ENCODE assay signal across 13 cellular contexts in the genomic region with DNA sequence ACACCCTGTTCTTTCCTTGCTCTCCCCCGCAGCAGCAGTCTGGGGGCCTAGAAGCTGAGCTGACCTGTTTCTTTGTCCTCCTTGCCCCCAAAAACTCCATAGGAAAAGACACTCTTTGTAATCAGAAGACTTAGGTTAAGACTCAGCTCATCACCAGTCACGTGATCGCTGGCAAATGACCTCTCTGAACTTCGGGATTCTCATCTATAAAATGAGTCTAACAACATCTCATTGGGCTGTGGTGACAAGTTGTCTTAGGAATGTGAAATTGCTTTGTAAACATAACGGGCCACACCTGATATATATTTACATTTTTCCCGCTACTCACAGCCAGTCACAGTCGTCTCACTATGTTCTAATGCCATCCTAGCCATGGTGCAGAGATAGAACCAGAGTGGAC.
A peak's percentile ranks its signal among the peaks of the same experiment; 100 is the strongest.
DNase-seq lines count a peak whose midpoint lies in the region; ATAC-seq and TF ChIP-seq lines count a peak whose summit lies in the region.
"Had no signal": no experiment of that assay in that cellular context is flagged by ENCODE, and none has a peak within 500 bp of the region (broad histone marks: within the 10 kb centered on the region; RNA-seq: fewer than 3 reads in every experiment).

No MANE protein-coding gene starts in this region.

- no peaks in the 10 kb centered on the region for H3K9me3 Mint-ChIP-seq in CD8-positive, alpha-beta T cell

- H3K9me2 ChIP-seq in HCT116 (ENCODE audit: insufficient read depth): no peaks in the 10 kb centered on the region

- peaks cover 25 to 45% of the 10 kb centered on the region in 2 experiments for H3K4me1 ChIP-seq in HCT116 (ENCODE audit: control insufficient read depth in 1 of 2, insufficient read depth in 2 of 2, low read length in 2 of 2)
- H3K4me1 ChIP-seq in CD8-positive, alpha-beta T cell (ENCODE audit: insufficient read depth, low read length): no peaks in the 10 kb centered on the region
- H3K4me1 ChIP-seq: gastrocnemius medialis, HAP-1, transverse colon had no signal

- TF ChIP-seq POLR2A in HCT116 (IDR thresholded peaks at IDR 0.05; ENCODE audit: borderline replicate concordance, extremely low read depth, insufficient read depth, insufficient read length): no peak

- H3K36me3 ChIP-seq in HCT116 (ENCODE audit: control insufficient read depth in 1 of 2, insufficient read depth in 2 of 2, low read length in 2 of 2): no peaks in the 10 kb centered on the region
- no peaks in the 10 kb centered on the region for H3K36me3 ChIP-seq in CD8-positive, alpha-beta T cell (ENCODE audit: insufficient read depth, low read length)
- H3K36me3 ChIP-seq: gastrocnemius medialis, HAP-1, transverse colon had no signal

- peaks cover 3% of the 10 kb centered on the region for H3K27me3 Mint-ChIP-seq in CD8-positive, alpha-beta T cell (ENCODE audit: low read depth)

- H3K36me3 Mint-ChIP-seq in CD8-positive, alpha-beta T cell: no peaks in the 10 kb centered on the region

- no peaks in the 10 kb centered on the region for H3K79me2 ChIP-seq in HCT116 (ENCODE audit: insufficient read depth, low read length)

- DNase-seq in AG08396 (ENCODE audit: low spot score) (peak; percentile 27), HCT116 (ENCODE audit: low read depth, low spot score) (no peak), RWPE1 (ENCODE audit: low spot score) (peak; percentile 79), fibroblast of villous mesenchyme (ENCODE audit: low read depth) (peak; percentile 38), NCI-H2227 (lab: John Stamatoyannopoulos, UW; ENCODE audit: unreplicated experiment) (no peak), ecto neural progenitor cell (ENCODE audit: low spot score) (no peak)
- no peak for DNase-seq in CD8-positive, alpha-beta T cell
- DNase-seq: activated naive CD4-positive, alpha-beta T cell; gastrocnemius medialis; NCI-H345; transverse colon had no signal

- no peak for TF ChIP-seq RAD21 in HCT116 (IDR thresholded peaks at IDR 0.05; ENCODE audit: low read depth)

- H3K9me3 ChIP-seq in HCT116 (ENCODE audit: control insufficient read depth in 1 of 2, insufficient read depth in 1 of 2, low read depth in 1 of 2, low read length in 2 of 2): no peaks in the 10 kb centered on the region
- H3K9me3 ChIP-seq in CD8-positive, alpha-beta T cell (ENCODE audit: low read length): no peaks in the 10 kb centered on the region
- H3K9me3 ChIP-seq: gastrocnemius medialis, HAP-1, transverse colon had no signal

- H3K9ac ChIP-seq in HCT116 (ENCODE audit: low read length): peak overlapping the region; percentile 33; the same call in 1 of the 2 replicates

- no peaks in the 10 kb centered on the region for H4K20me1 ChIP-seq in HCT116 (ENCODE audit: insufficient read depth)

- POLR2A ChIA-PET in HCT116 (lab: Charles Lee) (no interaction called here), RWPE1 (lab: Yijun Ruan, JAX; ENCODE audit: low non-redundant PET) (no interaction called here)
- POLR2A ChIA-PET in CD8-positive, alpha-beta T cell (lab: Charles Lee): no interaction called here

- H3K4me2 ChIP-seq in HCT116 (ENCODE audit: low read length): peak overlapping the region; percentile 70

- no TSS peak for BruUV-seq in HCT116 (replicated peaks; lab: Mats Ljungman, UMichigan)

- H2AFZ ChIP-seq in HCT116 (ENCODE audit: low read depth, low read length, poor library complexity, severe bottlenecking): peak overlapping the region; percentile 20

- no peak overlapping the region for H3K4me3 Mint-ChIP-seq in CD8-positive, alpha-beta T cell

- intact Hi-C loops in HCT116 (cut with micrococcal nuclease): loop anchor here (2.0 to 10.0 kb wide), 2 partner anchors 70 to 194 kb away; no protein-coding TSS in a partner anchor
- intact Hi-C loops in CD8-positive, alpha-beta T cell (cut with DNase I, micrococcal nuclease): no loop called here

- TF ChIP-seq CTCF in HCT116 (IDR thresholded peaks at IDR 0.05 in 2 of 3, conservative IDR thresholded peaks at IDR 0.05 in 1 of 3; ENCODE audit: borderline replicate concordance in 1 of 3, insufficient read depth in 1 of 3, low read depth in 2 of 3, low read length in 2 of 3): no peak
- no peak for TF ChIP-seq CTCF in RWPE1 (conservative IDR thresholded peaks at IDR 0.05; ENCODE audit: low read depth)
- TF ChIP-seq CTCF in fibroblast of villous mesenchyme (IDR thresholded peaks at IDR 0.05; ENCODE audit: insufficient read depth, low read depth, low read length): no peak
- TF ChIP-seq CTCF in CD8-positive, alpha-beta T cell (IDR thresholded peaks at IDR 0.05): no peak

- H3K4me3 ChIP-seq in HCT116 (replicated peaks in 1 of 2; ENCODE audit: low read depth in 1 of 2, low read length in 2 of 2) (peak overlapping the region in 1 of 2 experiments; percentile 27; a peak in 1 of 4 replicates), fibroblast of villous mesenchyme (ENCODE audit: low read depth, low read length) (no peak overlapping the region)
- H3K4me3 ChIP-seq in CD8-positive, alpha-beta T cell (ENCODE audit: low read depth, low read length): no peak overlapping the region
- H3K4me3 ChIP-seq: gastrocnemius medialis, HAP-1, transverse colon had no signal

- H3K27me3 ChIP-seq in HCT116 (ENCODE audit: insufficient read depth, low read length): no peaks in the 10 kb centered on the region
- H3K27me3 ChIP-seq in CD8-positive, alpha-beta T cell (ENCODE audit: insufficient read depth, low read length): no peaks in the 10 kb centered on the region

- CTCF ChIA-PET in HCT116 (lab: Charles Lee): no interaction called here
- CTCF ChIA-PET in RWPE1 (lab: Yijun Ruan, JAX): interaction anchor here (0.8 kb wide), 1 partner anchor 46 kb away, joined by 7 read pairs; no protein-coding TSS in a partner anchor
- CTCF ChIA-PET in CD8-positive, alpha-beta T cell (lab: Charles Lee): no interaction called here

- ATAC-seq in HCT116: 0 out of 2 replicates have a peak, but pooled peaks have one; percentile 5
- no peak for ATAC-seq in HG02973 (IDR thresholded peaks at IDR 0.05; ENCODE audit: unreplicated experiment)
- no peak for ATAC-seq in CD8-positive, alpha-beta T cell
- ATAC-seq: gastrocnemius medialis had no signal

- H3K27ac Mint-ChIP-seq in CD8-positive, alpha-beta T cell: no peak overlapping the region

- no peak overlapping the region for H3K27ac ChIP-seq in HCT116 (ENCODE audit: low read depth, low read length)
- peak overlapping the region; percentile 86 for H3K27ac ChIP-seq in RWPE1
- H3K27ac ChIP-seq in CD8-positive, alpha-beta T cell (ENCODE audit: low read depth, low read length): no peak overlapping the region
- H3K27ac ChIP-seq: gastrocnemius medialis, transverse colon had no signal

- RAD21 ChIA-PET in HCT116 (lab: Charles Lee; ENCODE audit: low non-redundant PET in 1 of 2, low total read pairs in 2 of 2, uncharacterized antibody in 2 of 2, unreplicated experiment in 2 of 2): no interaction called here

- no peaks in the 10 kb centered on the region for H3K4me1 Mint-ChIP-seq in CD8-positive, alpha-beta T cell (ENCODE audit: low read depth)

TF ChIP-seq in HCT116, 20 proteins besides CTCF, POLR2A, EP300 and RAD21:
- TF ChIP-seq POLR2AphosphoS5 (IDR thresholded peaks at IDR 0.05; ENCODE audit: low read depth, low read length) (no peak), TCF7L2 (IDR thresholded peaks at IDR 0.05; ENCODE audit: borderline replicate concordance, extremely low read depth, insufficient read depth, insufficient read length) (no peak), YY1 (IDR thresholded peaks at IDR 0.05; ENCODE audit: extremely low read depth, insufficient replicate concordance, low read depth, low read length) (no peak), SIN3A (IDR thresholded peaks at IDR 0.05; ENCODE audit: low read depth) (no peak), EZH2phosphoT487 (IDR thresholded peaks at IDR 0.05; ENCODE audit: borderline replicate concordance) (no peak), SP1 (IDR thresholded peaks at IDR 0.05; ENCODE audit: low read depth) (no peak), EGR1 (IDR thresholded peaks at IDR 0.05; ENCODE audit: low read depth) (no peak), JUND (IDR thresholded peaks at IDR 0.05) (no peak), ZNF274 (IDR thresholded peaks at IDR 0.05; ENCODE audit: low read depth, low read length) (no peak), FOSL1 (IDR thresholded peaks at IDR 0.05; ENCODE audit: low read depth) (no peak), SRF (IDR thresholded peaks at IDR 0.05; ENCODE audit: low read depth) (no peak), CBX3 (IDR thresholded peaks at IDR 0.05; ENCODE audit: low read depth) (no peak; the same call in 1 of the 2 replicates), ZFX (IDR thresholded peaks at IDR 0.05) (no peak), ELF1 (IDR thresholded peaks at IDR 0.05; ENCODE audit: borderline replicate concordance, low read depth) (no peak)
- TF ChIP-seq, protein P1, sequence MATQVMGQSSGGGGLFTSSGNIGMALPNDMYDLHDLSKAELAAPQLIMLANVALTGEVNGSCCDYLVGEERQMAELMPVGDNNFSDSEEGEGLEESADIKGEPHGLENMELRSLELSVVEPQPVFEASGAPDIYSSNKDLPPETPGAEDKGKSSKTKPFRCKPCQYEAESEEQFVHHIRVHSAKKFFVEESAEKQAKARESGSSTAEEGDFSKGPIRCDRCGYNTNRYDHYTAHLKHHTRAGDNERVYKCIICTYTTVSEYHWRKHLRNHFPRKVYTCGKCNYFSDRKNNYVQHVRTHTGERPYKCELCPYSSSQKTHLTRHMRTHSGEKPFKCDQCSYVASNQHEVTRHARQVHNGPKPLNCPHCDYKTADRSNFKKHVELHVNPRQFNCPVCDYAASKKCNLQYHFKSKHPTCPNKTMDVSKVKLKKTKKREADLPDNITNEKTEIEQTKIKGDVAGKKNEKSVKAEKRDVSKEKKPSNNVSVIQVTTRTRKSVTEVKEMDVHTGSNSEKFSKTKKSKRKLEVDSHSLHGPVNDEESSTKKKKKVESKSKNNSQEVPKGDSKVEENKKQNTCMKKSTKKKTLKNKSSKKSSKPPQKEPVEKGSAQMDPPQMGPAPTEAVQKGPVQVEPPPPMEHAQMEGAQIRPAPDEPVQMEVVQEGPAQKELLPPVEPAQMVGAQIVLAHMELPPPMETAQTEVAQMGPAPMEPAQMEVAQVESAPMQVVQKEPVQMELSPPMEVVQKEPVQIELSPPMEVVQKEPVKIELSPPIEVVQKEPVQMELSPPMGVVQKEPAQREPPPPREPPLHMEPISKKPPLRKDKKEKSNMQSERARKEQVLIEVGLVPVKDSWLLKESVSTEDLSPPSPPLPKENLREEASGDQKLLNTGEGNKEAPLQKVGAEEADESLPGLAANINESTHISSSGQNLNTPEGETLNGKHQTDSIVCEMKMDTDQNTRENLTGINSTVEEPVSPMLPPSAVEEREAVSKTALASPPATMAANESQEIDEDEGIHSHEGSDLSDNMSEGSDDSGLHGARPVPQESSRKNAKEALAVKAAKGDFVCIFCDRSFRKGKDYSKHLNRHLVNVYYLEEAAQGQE (IDR thresholded peaks at IDR 0.05; ENCODE audit: low read depth): no peak
- TF ChIP-seq, protein P2, sequence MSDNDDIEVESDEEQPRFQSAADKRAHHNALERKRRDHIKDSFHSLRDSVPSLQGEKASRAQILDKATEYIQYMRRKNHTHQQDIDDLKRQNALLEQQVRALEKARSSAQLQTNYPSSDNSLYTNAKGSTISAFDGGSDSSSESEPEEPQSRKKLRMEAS (IDR thresholded peaks at IDR 0.05): no peak
TF ChIP-seq in HCT116: peak in this region for 0.

Comparison
In these comparisons a context has a peak if more than half of its experiments do, and no peak if none do; other contexts are left out.
1. DNase-seq: peak in AG08396 (single experiment), RWPE1 (single experiment) and fibroblast of villous mesenchyme (single experiment); none in HCT116 (single experiment), NCI-H2227 (single experiment), ecto neural progenitor cell (single experiment) and CD8-positive, alpha-beta T cell (0 of 7).